In the genomic region with DNA sequence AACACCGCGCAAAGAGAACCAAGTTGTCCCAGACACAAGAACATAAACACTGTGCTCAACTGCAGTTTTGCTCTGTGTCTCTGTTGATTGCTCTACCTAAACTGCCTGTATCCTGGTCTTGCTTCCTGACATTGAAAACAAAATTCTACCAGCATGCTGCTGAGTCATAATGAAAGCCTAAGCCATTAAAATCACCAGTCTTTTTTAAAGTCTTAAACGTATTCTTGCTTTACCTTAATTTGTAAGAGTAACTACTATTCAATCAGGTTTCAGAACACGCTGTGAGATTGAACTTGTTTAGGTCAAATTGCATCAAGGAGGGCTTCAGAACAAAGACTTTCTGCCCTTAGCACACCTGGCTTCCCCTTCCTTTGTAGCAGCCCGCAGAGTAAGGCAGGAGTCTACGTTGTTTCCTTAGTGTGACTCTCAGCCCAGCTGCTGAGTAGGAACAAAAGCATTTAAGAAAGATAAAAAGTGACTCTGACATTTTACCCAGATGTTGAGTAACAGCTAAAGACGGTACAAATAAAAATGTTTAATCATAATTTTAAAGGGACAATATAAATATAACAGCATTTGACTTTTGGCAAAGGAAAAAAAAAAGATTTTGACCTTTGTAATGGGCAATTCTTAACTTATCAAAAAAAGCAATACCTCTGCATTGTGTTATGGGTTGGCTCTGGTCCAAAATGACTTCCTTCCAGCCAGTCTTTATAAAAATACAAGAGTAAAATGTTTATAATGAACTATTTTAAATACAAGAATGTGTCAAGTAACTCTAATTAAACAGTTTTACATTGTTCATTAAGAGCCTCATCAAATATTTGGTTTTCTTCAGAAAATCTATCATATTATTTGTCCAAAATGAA, we compare ENCODE assay signal across 8 cellular contexts.
DNase-seq lines count a peak whose midpoint lies in the region; ATAC-seq and TF ChIP-seq lines count a peak whose summit lies in the region.

No MANE protein-coding gene starts in this region.

- no peak overlapping the region for H3K4me3 ChIP-seq in ascending aorta

- TF ChIP-seq CTCF in ascending aorta (IDR thresholded peaks at IDR 0.05): no peak

- H3K36me3 ChIP-seq in ascending aorta: no peaks in the 10 kb centered on the region

- intact Hi-C loops in ascending aorta (cut with DNase I): no loop called here

- DNase-seq in NCI-H510A (lab: John Stamatoyannopoulos, UW) (peak; percentile 20), iPS DF 4.7 (ENCODE audit: extremely low read depth, low spot score) (peak; percentile 14), ascending aorta (ENCODE audit: low spot score in 2 of 2) (no peak), NCI-H524 treated with DMSO at 0.1 percent for 48 hours (lab: John Stamatoyannopoulos, UW) (no peak), NCI-H2029 (lab: John Stamatoyannopoulos, UW) (no peak)
- no peak for DNase-seq in activated CD4-positive, alpha-beta T cell treated with anti-CD3 and anti-CD28 coated beads for 4 hours

- no peaks in the 10 kb centered on the region for H3K4me1 ChIP-seq in ascending aorta

- no peak overlapping the region for H3K27ac ChIP-seq in ascending aorta

- no peaks in the 10 kb centered on the region for H3K9me3 ChIP-seq in ascending aorta

- peak; percentile 42 for ATAC-seq in GM18511 (IDR thresholded peaks at IDR 0.05; ENCODE audit: unreplicated experiment)
- ATAC-seq in HG02571 (IDR thresholded peaks at IDR 0.05; ENCODE audit: unreplicated experiment): peak; percentile 42

- H3K27me3 ChIP-seq in ascending aorta: no peaks in the 10 kb centered on the region

Comparison
In these comparisons a context has a peak if more than half of its experiments do, and no peak if none do; other contexts are left out.
1. DNase-seq: peak in NCI-H510A (single experiment) and iPS DF 4.7 (single experiment); none in ascending aorta (0 of 2), NCI-H524 treated with DMSO at 0.1 percent for 48 hours (single experiment), NCI-H2029 (single experiment) and activated CD4-positive, alpha-beta T cell treated with anti-CD3 and anti-CD28 coated beads for 4 hours (0 of 2).